ENCODE assay signal across 8 cellular contexts in the genomic region with DNA sequence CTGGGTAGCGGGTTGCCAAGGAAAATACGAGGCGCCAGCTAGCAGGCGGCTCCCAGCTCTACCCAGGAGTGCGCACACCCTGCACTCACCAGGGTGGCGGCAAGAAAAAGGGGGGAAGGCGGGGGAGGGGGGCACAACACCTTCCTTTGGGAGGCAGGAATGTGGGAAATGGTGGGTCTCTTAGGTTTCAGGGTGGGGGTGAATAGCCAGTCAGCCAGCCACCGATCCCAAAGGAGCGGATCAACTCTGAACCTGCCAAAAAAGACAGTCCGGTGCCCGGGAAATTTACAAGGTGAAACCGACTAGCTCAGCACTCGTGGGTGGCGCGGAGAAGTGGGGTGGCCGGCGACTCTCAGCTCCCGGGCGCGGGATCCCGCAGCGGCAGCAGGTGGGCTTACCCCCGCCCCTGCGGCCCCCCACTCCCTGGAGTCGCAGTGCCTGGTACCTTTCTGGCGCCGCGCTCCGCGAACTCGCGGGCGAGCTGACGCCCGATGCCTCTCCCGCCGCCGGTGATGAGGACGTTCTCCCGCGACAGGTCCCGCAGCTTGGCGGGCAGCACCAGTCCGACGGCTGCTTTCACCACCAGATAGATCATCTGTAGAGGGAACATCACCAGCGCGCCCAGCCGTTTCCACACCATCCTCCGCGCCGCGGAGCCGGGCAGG. TPM values are rescaled to one million over a fixed set of nuclear protein-coding genes. Genes with fewer than 3 reads are reported as not detected.
DNase-seq lines count a peak whose midpoint lies in the region; ATAC-seq and TF ChIP-seq lines count a peak whose summit lies in the region.

No MANE protein-coding gene starts in this region.

- DNase-seq in AG10803 (ENCODE audit: low read depth), result no peak
- DNase-seq in LoVo (ENCODE audit: low spot score), result peak; percentile 20
- peak; percentile 44 for DNase-seq in activated naive CD4-positive, alpha-beta T cell treated with Interleukin-2 at 50 U/mL for 16 hours
- DNase-seq in heart left ventricle, result peak in 4 of 5 donors; percentile 40 to 78 (median 60)
- DNase-seq in retinal pigment epithelial cell (ENCODE audit: low read depth), result no peak
- no peak for DNase-seq in HEK293T (ENCODE audit: extremely low spot score)

- 1 to 3% (median 2%) methylated on average over 28 to 53 of the region's 53 CpGs for WGBS in heart left ventricle, 4 donors

- no peak for TF ChIP-seq POLR2A in heart left ventricle (IDR thresholded peaks at IDR 0.05)

- H3K4me1 ChIP-seq in heart left ventricle, result peaks cover 0 to 64% (median 44%) of the 10 kb centered on the region in 12 donors

- peak overlapping the region; percentile 91 to 98 (median 95) for H3K27ac ChIP-seq in heart left ventricle

- H3K4me3 ChIP-seq in AG10803 (ENCODE audit: low read length) (peak overlapping the region; percentile 88), heart left ventricle (peak overlapping the region; percentile 63 to 97 (median 77)), retinal pigment epithelial cell (ENCODE audit: low read length) (peak overlapping the region; percentile 85)

- H3K36me3 ChIP-seq in heart left ventricle, result peaks cover 0 to 17% (median 12%) of the 10 kb centered on the region in 9 donors

- ATAC-seq in heart left ventricle (peak in 3 of 4 donors; percentile 2 to 10 (median 8)), HG03196 (IDR thresholded peaks at IDR 0.05; ENCODE audit: unreplicated experiment) (no peak), GM21529 (IDR thresholded peaks at IDR 0.05; ENCODE audit: unreplicated experiment) (no peak)

- H3K9me3 ChIP-seq in heart left ventricle, result no peaks in the 10 kb centered on the region

- intact Hi-C loops in heart left ventricle (cut with DNase I), result loop anchor here in 9 of 10 donors (1.0 to 10.0 kb wide), 15 partner anchors 16 to 275 kb away; no protein-coding TSS in a partner anchor

- H3K27me3 ChIP-seq in heart left ventricle, result no peaks in the 10 kb centered on the region

- POLR2A ChIA-PET in HEK293T (lab: Yijun Ruan, JAX), result interaction anchor here (1.0 to 5.1 kb wide), 8 partner anchors 13 to 277 kb away, joined by 3 to 32 read pairs (median 5); no protein-coding TSS in a partner anchor

- CTCF ChIA-PET in HEK293T (lab: Yijun Ruan, JAX), result interaction anchor here (0.5 to 1.0 kb wide), 2 partner anchors 246 to 483 kb away, joined by 3 read pairs; no protein-coding TSS in a partner anchor

- no peak for TF ChIP-seq CTCF in AG10803 (conservative IDR thresholded peaks at IDR 0.05; ENCODE audit: low read length)
- TF ChIP-seq CTCF in heart left ventricle (IDR thresholded peaks at IDR 0.05), result no peak
- TF ChIP-seq CTCF in retinal pigment epithelial cell (conservative IDR thresholded peaks at IDR 0.05; ENCODE audit: low read depth, low read length), result no peak

TF ChIP-seq in HEK293T, 16 proteins besides CTCF, POLR2A, EP300 and RAD21:
- TF ChIP-seq CTBP1 (IDR thresholded peaks at IDR 0.05; ENCODE audit: borderline replicate concordance) (no peak), L3MBTL2 (conservative IDR thresholded peaks at IDR 0.05) (no peak), NFRKB (IDR thresholded peaks at IDR 0.05) (no peak), TARDBP (IDR thresholded peaks at IDR 0.05) (no peak), ZNF384 (IDR thresholded peaks at IDR 0.05) (no peak), SP1 (IDR thresholded peaks at IDR 0.05) (no peak), FOXA1 (IDR thresholded peaks at IDR 0.05) (no peak), FOXK2 (IDR thresholded peaks at IDR 0.05) (no peak), SUZ12 (IDR thresholded peaks at IDR 0.05) (no peak), FOXM1 (IDR thresholded peaks at IDR 0.05; ENCODE audit: borderline replicate concordance) (no peak), BHLHE40 (IDR thresholded peaks at IDR 0.05; ENCODE audit: borderline replicate concordance) (no peak), LEF1 (IDR thresholded peaks at IDR 0.05; ENCODE audit: borderline replicate concordance) (no peak), HDGF (IDR thresholded peaks at IDR 0.05; ENCODE audit: borderline replicate concordance) (no peak), ELF4 (IDR thresholded peaks at IDR 0.05) (no peak), ARNT (IDR thresholded peaks at IDR 0.05) (no peak)
- TF ChIP-seq, protein P1, sequence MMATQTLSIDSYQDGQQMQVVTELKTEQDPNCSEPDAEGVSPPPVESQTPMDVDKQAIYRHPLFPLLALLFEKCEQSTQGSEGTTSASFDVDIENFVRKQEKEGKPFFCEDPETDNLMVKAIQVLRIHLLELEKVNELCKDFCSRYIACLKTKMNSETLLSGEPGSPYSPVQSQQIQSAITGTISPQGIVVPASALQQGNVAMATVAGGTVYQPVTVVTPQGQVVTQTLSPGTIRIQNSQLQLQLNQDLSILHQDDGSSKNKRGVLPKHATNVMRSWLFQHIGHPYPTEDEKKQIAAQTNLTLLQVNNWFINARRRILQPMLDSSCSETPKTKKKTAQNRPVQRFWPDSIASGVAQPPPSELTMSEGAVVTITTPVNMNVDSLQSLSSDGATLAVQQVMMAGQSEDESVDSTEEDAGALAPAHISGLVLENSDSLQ (IDR thresholded peaks at IDR 0.05), result no peak
TF ChIP-seq in HEK293T: peak in this region for 0.

RNA-seq across cellular contexts. Expression of gene DHRS3, which starts 1.2 kb away (rescaled TPM):
- 10 to 100 TPM; 28.6 to 84.0 (median 59.9) TPM for total RNA-seq in heart left ventricle
- 100 to 1,000 TPM in 1 of 2 donors, 10 to 100 TPM in 1; 39.7 to 102 TPM for polyA plus RNA-seq in heart left ventricle

RNA-seq across cellular contexts. Expression of gene AADACL4, which starts 27.0 kb away (rescaled TPM):
- total RNA-seq in heart left ventricle, result not detected
- polyA plus RNA-seq in heart left ventricle, result not detected

Comparison
In these comparisons a context has a peak if more than half of its experiments do, and no peak if none do; other contexts are left out.
1. DNase-seq: peak in LoVo (single experiment), activated naive CD4-positive, alpha-beta T cell treated with Interleukin-2 at 50 U/mL for 16 hours (single experiment) and heart left ventricle (4 of 5); none in AG10803 (single experiment), retinal pigment epithelial cell (single experiment) and HEK293T (single experiment).
2. ATAC-seq: peak in heart left ventricle (3 of 4); none in HG03196 (single experiment) and GM21529 (single experiment).
3. Peak in every context shown above with its lines, with median percentiles within 50 percentile points of each other: H3K4me3 ChIP-seq.